ENCODE assay signal across 20 cellular contexts in the genomic region with DNA sequence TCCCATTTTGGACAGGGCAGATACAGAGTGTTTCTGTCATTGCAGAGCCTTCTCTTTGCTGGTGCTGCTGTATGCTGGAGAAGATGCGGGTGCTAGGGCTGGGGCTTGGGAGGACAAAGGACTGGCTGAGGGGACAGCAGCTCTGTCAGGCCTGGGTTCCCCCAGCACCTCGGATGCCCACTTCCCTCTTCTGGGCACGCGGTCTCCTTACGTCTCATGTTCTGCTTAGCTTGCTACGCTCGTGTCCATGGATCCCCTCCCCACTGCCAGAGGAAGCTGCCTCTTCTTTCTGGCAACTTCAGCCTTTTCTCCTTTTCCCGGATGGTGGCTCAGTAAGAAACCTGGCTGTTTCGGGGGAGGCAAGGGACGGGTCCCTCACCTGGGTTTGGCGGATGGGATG.
A peak's percentile ranks its signal among the peaks of the same experiment; 100 is the strongest.
DNase-seq lines count a peak whose midpoint lies in the region; ATAC-seq and TF ChIP-seq lines count a peak whose summit lies in the region.
"Had no signal": no experiment of that assay in that cellular context is flagged by ENCODE, and none has a peak within 500 bp of the region (broad histone marks: within the 10 kb centered on the region; RNA-seq: fewer than 3 reads in every experiment).

No MANE protein-coding gene starts in this region.

- H4K20me1 ChIP-seq in osteoblast (ENCODE audit: insufficient read depth, low read length), result no peaks in the 10 kb centered on the region
- H4K20me1 ChIP-seq: BLaER1 had no signal

- no peaks in the 10 kb centered on the region for H3K9me3 ChIP-seq in heart left ventricle
- H3K9me3 ChIP-seq in esophagus squamous epithelium, result no peaks in the 10 kb centered on the region
- H3K9me3 ChIP-seq in osteoblast (ENCODE audit: low read depth, low read length), result no peaks in the 10 kb centered on the region
- H3K9me3 ChIP-seq: BLaER1, SK-N-SH had no signal

- CTCF ChIA-PET in HEK293T (lab: Yijun Ruan, JAX), result no interaction called here

- TF ChIP-seq POLR2A in heart left ventricle (IDR thresholded peaks at IDR 0.05) (no peak), esophagus squamous epithelium (IDR thresholded peaks at IDR 0.05) (no peak)

- H3K36me3 ChIP-seq in heart left ventricle (peaks cover 0 to 45% (median 13%) of the 10 kb centered on the region in 9 donors), esophagus squamous epithelium (peaks cover 0 to 100% (median 0%) of the 10 kb centered on the region in 3 donors), osteoblast (ENCODE audit: insufficient read depth, low read length) (no peaks in the 10 kb centered on the region)

- H3K79me2 ChIP-seq in osteoblast (ENCODE audit: insufficient read depth, low read length), result peaks cover 17% of the 10 kb centered on the region

- TF ChIP-seq CTCF in heart left ventricle (IDR thresholded peaks at IDR 0.05) (no peak), esophagus squamous epithelium (IDR thresholded peaks at IDR 0.05) (no peak), osteoblast (IDR thresholded peaks at IDR 0.05; ENCODE audit: extremely low read depth, low read depth, low read length) (no peak)

- WGBS in heart left ventricle, 4 donors, result 87 to 93% (median 91%) methylated on average over 11 of the region's 11 CpGs
- WGBS in esophagus squamous epithelium, 2 donors, result 49 to 71% methylated on average over 5 to 7 of the region's 11 CpGs

- DNase-seq in heart left ventricle, result peak in 3 of 5 donors; percentile 42 to 57 (median 45)
- DNase-seq in Right ventricle myocardium superior, result no peak
- DNase-seq in esophagus squamous epithelium (lab: John Stamatoyannopoulos, UW), result no peak
- peak; percentile 64 for DNase-seq in osteoblast (ENCODE audit: insufficient read length, low spot score, missing footprints)
- no peak for DNase-seq in NCI-H2196 (lab: John Stamatoyannopoulos, UW; ENCODE audit: unreplicated experiment)
- no peak for DNase-seq in HEK293T (ENCODE audit: extremely low spot score)
- DNase-seq in NCI-H524 (lab: John Stamatoyannopoulos, UW), result no peak
- no peak for DNase-seq in activated CD8-positive, alpha-beta memory T cell treated with anti-CD3 and anti-CD28 coated beads, Interleukin-2, amount 50 U/mL, for 4 hours
- DNase-seq: 8988T, COR-L47, DMS153, NCI-H1417 treated with DMSO at 0.1 percent for 48 hours, NCI-H1930, NCI-H2171, NCI-H510A, SK-N-SH had no signal

- ATAC-seq in heart left ventricle (no peak), Right ventricle myocardium superior (ENCODE audit: poor library complexity) (no peak)
- ATAC-seq: GM23338, Panc1, Right ventricle myocardium inferior had no signal

- no peak overlapping the region for H2AFZ ChIP-seq in osteoblast (ENCODE audit: low read length)
- H2AFZ ChIP-seq: GM23338 had no signal

- no peak overlapping the region for H3K4me2 ChIP-seq in osteoblast (ENCODE audit: insufficient read depth, low read length)
- H3K4me2 ChIP-seq: BLaER1, GM23338, SK-N-SH had no signal

- H3K4me3 ChIP-seq in heart left ventricle (no peak overlapping the region), esophagus squamous epithelium (no peak overlapping the region), osteoblast (ENCODE audit: insufficient read depth, low read length) (no peak overlapping the region)
- H3K4me3 ChIP-seq: BLaER1, GM23338 had no signal

- H3K27me3 ChIP-seq in heart left ventricle, result no peaks in the 10 kb centered on the region
- no peaks in the 10 kb centered on the region for H3K27me3 ChIP-seq in esophagus squamous epithelium
- H3K27me3 ChIP-seq in osteoblast (ENCODE audit: insufficient read depth, low read length), result no peaks in the 10 kb centered on the region
- H3K27me3 ChIP-seq: BLaER1 had no signal

- H3K27ac ChIP-seq in heart left ventricle, result peak overlapping the region in 4 of 12 donors; percentile 16 to 79 (median 24)
- H3K27ac ChIP-seq in esophagus squamous epithelium, result peak overlapping the region in 3 of 4 donors; percentile 17 to 93 (median 33)
- H3K27ac ChIP-seq in osteoblast (ENCODE audit: low read depth, low read length), result no peak overlapping the region
- H3K27ac ChIP-seq: BLaER1 had no signal

- H3K4me1 ChIP-seq in heart left ventricle (peaks cover 0 to 50% (median 16%) of the 10 kb centered on the region in 12 donors), esophagus squamous epithelium (peaks cover 0 to 24% (median 5%) of the 10 kb centered on the region in 3 donors), osteoblast (ENCODE audit: insufficient read depth, low read length) (peaks cover 26% of the 10 kb centered on the region)

- POLR2A ChIA-PET in HEK293T (lab: Yijun Ruan, JAX), result no interaction called here

- intact Hi-C loops in heart left ventricle (cut with DNase I), result loop anchor here in 2 of 10 donors (10.0 kb wide), 1 partner anchor 190 kb away; no protein-coding TSS in a partner anchor
- intact Hi-C loops in Right ventricle myocardium superior (cut with DNase I), result no loop called here
- intact Hi-C loops in esophagus squamous epithelium (cut with DNase I), result no loop called here

TF ChIP-seq in HEK293T, 16 proteins besides CTCF, POLR2A, EP300 and RAD21:
- no peak for TF ChIP-seq SP1 (IDR thresholded peaks at IDR 0.05)
- TF ChIP-seq NFRKB (IDR thresholded peaks at IDR 0.05), result no peak
- no peak for TF ChIP-seq FOXK2 (IDR thresholded peaks at IDR 0.05)
- TF ChIP-seq, protein P1, sequence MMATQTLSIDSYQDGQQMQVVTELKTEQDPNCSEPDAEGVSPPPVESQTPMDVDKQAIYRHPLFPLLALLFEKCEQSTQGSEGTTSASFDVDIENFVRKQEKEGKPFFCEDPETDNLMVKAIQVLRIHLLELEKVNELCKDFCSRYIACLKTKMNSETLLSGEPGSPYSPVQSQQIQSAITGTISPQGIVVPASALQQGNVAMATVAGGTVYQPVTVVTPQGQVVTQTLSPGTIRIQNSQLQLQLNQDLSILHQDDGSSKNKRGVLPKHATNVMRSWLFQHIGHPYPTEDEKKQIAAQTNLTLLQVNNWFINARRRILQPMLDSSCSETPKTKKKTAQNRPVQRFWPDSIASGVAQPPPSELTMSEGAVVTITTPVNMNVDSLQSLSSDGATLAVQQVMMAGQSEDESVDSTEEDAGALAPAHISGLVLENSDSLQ (IDR thresholded peaks at IDR 0.05), result no peak
- TF ChIP-seq ELF4 (IDR thresholded peaks at IDR 0.05), result no peak
- TF ChIP-seq SUZ12 (IDR thresholded peaks at IDR 0.05), result no peak
- no peak for TF ChIP-seq L3MBTL2 (conservative IDR thresholded peaks at IDR 0.05)
- no peak for TF ChIP-seq LEF1 (IDR thresholded peaks at IDR 0.05; ENCODE audit: borderline replicate concordance)
- TF ChIP-seq TARDBP (IDR thresholded peaks at IDR 0.05), result no peak
- no peak for TF ChIP-seq ARNT (IDR thresholded peaks at IDR 0.05)
- no peak for TF ChIP-seq FOXM1 (IDR thresholded peaks at IDR 0.05; ENCODE audit: borderline replicate concordance)
- TF ChIP-seq ZNF384 (IDR thresholded peaks at IDR 0.05), result no peak
- TF ChIP-seq FOXA1 (IDR thresholded peaks at IDR 0.05), result no peak
- no peak for TF ChIP-seq HDGF (IDR thresholded peaks at IDR 0.05; ENCODE audit: borderline replicate concordance)

Comparison
In these comparisons a context has a peak if more than half of its experiments do, and no peak if none do; other contexts are left out.
1. DNase-seq: peak in heart left ventricle (3 of 5) and osteoblast (single experiment); none in Right ventricle myocardium superior (single experiment), esophagus squamous epithelium (single experiment), NCI-H2196 (single experiment), HEK293T (single experiment), NCI-H524 (0 of 2) and activated CD8-positive, alpha-beta memory T cell treated with anti-CD3 and anti-CD28 coated beads, Interleukin-2, amount 50 U/mL, for 4 hours (single experiment).